ENCODE assay signal across 8 cellular contexts in the genomic region with DNA sequence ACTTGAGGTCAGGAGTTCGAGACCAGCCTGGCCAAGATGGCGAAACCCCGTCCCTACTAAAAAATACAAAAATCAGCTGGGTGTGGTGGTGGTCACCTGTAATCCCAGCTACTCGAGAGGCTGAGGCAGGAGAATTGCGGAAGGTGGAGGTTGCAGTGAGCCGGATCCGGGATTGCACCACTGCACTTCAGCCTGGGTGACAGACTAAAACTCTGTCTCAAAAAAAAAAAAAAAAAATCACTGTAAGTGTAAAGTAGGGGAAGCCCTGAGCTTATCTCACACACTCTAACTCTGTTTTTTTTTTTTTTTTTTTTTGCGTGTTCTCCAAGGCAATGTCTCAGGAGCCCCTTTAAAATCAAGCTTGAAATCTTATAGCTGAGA. TPM values are rescaled to one million over a fixed set of nuclear protein-coding genes. Genes with fewer than 3 reads are reported as not detected.
A peak's percentile ranks its signal among the peaks of the same experiment; 100 is the strongest.
DNase-seq lines count a peak whose midpoint lies in the region; ATAC-seq and TF ChIP-seq lines count a peak whose summit lies in the region.

No MANE protein-coding gene starts in this region.

- H3K4me1 ChIP-seq in CD8-positive, alpha-beta T cell (ENCODE audit: insufficient read depth, low read length), result peaks cover 23% of the 10 kb centered on the region
- H3K4me1 ChIP-seq in Peyer's patch (peaks cover 0 to 4% (median 2%) of the 10 kb centered on the region in 4 donors), neuronal stem cell (ENCODE audit: control insufficient read depth in 2 of 2, insufficient read depth in 1 of 2, low read depth in 1 of 2, low read length in 2 of 2) (peaks cover 3 to 8% of the 10 kb centered on the region in 2 donors)

- no peak overlapping the region for H2BK5ac ChIP-seq in neuronal stem cell (ENCODE audit: low read length)

- H3K14ac ChIP-seq in neuronal stem cell (ENCODE audit: low read length), result no peak overlapping the region

- no peaks in the 10 kb centered on the region for H3K36me3 Mint-ChIP-seq in CD8-positive, alpha-beta T cell

- H3K79me1 ChIP-seq in neuronal stem cell (ENCODE audit: low read depth, low read length), result peaks cover 1% of the 10 kb centered on the region

- POLR2A ChIA-PET in CD8-positive, alpha-beta T cell (lab: Charles Lee), result interaction anchor here (0.5 to 1.4 kb wide), 7 partner anchors 11 to 254 kb away, joined by 3 to 5 read pairs (median 4); partner anchors contain the start of gene COQ10A

- peak overlapping the region; percentile 92 for H3K27ac Mint-ChIP-seq in CD8-positive, alpha-beta T cell

- H3K27ac ChIP-seq in CD8-positive, alpha-beta T cell (ENCODE audit: low read depth, low read length), result no peak overlapping the region
- H3K27ac ChIP-seq in Peyer's patch (peak overlapping the region; percentile 35 to 84 (median 77)), epithelial cell of prostate (peak overlapping the region; percentile 95), neuronal stem cell (replicated peaks; ENCODE audit: low read length) (no peak overlapping the region)

- ATAC-seq in CD8-positive, alpha-beta T cell, result peak; percentile 75
- no peak for ATAC-seq in HG02571 (IDR thresholded peaks at IDR 0.05; ENCODE audit: unreplicated experiment)
- ATAC-seq in HG03565 (IDR thresholded peaks at IDR 0.05; ENCODE audit: unreplicated experiment), result no peak
- no peak for ATAC-seq in GM21367 (IDR thresholded peaks at IDR 0.05; ENCODE audit: unreplicated experiment)
- ATAC-seq in GM18858 (IDR thresholded peaks at IDR 0.05; ENCODE audit: unreplicated experiment), result no peak

- H3K4me3 Mint-ChIP-seq in CD8-positive, alpha-beta T cell, result peak overlapping the region; percentile 93

- no peak overlapping the region for H3K18ac ChIP-seq in neuronal stem cell (ENCODE audit: low read length)

- H3K27me3 ChIP-seq in CD8-positive, alpha-beta T cell (ENCODE audit: insufficient read depth, low read length), result no peaks in the 10 kb centered on the region
- no peaks in the 10 kb centered on the region for H3K27me3 ChIP-seq in Peyer's patch
- H3K27me3 ChIP-seq in neuronal stem cell (ENCODE audit: control insufficient read depth in 3 of 3, insufficient read depth in 3 of 3, low read depth in 1 of 3, low read length in 3 of 3), result no peaks in the 10 kb centered on the region

- H3K4me2 ChIP-seq in neuronal stem cell (ENCODE audit: insufficient read depth, low read length, poor library complexity, severe bottlenecking), result no peak overlapping the region

- H2AFZ ChIP-seq in neuronal stem cell (ENCODE audit: low read length), result peak overlapping the region; percentile 87

- DNase-seq in CD8-positive, alpha-beta T cell, result no peak
- no peak for DNase-seq in Peyer's patch
- DNase-seq in epithelial cell of prostate (ENCODE audit: low read depth, low spot score), result no peak
- no peak for DNase-seq in neuronal stem cell (ENCODE audit: low spot score)

- H4K8ac ChIP-seq in neuronal stem cell (ENCODE audit: low read depth, low read length), result no peak overlapping the region

- no peak overlapping the region for H3K23ac ChIP-seq in neuronal stem cell (ENCODE audit: low read depth, low read length, poor library complexity)

- no peaks in the 10 kb centered on the region for H3K9me3 Mint-ChIP-seq in CD8-positive, alpha-beta T cell

- no peak overlapping the region for H2BK120ac ChIP-seq in neuronal stem cell (ENCODE audit: low read depth, low read length)

- H2AK5ac ChIP-seq in neuronal stem cell (ENCODE audit: low read depth, low read length), result no peak overlapping the region

- H3K4me1 Mint-ChIP-seq in CD8-positive, alpha-beta T cell (ENCODE audit: low read depth), result peaks cover 30% of the 10 kb centered on the region

- no peak overlapping the region for H4K91ac ChIP-seq in neuronal stem cell (ENCODE audit: low read depth, low read length, poor library complexity)

- no peak for TF ChIP-seq POLR2A in Peyer's patch (IDR thresholded peaks at IDR 0.05)

- no peaks in the 10 kb centered on the region for H3K9me3 ChIP-seq in CD8-positive, alpha-beta T cell (ENCODE audit: low read length)
- H3K9me3 ChIP-seq in Peyer's patch (no peaks in the 10 kb centered on the region), neuronal stem cell (replicated peaks in 1 of 2; ENCODE audit: control insufficient read depth in 2 of 2, insufficient read depth in 1 of 2, low read depth in 1 of 2, low read length in 2 of 2) (no peaks in the 10 kb centered on the region)

- no peaks in the 10 kb centered on the region for H3K36me3 ChIP-seq in CD8-positive, alpha-beta T cell (ENCODE audit: insufficient read depth, low read length)
- H3K36me3 ChIP-seq in Peyer's patch, result no peaks in the 10 kb centered on the region
- no peaks in the 10 kb centered on the region for H3K36me3 ChIP-seq in neuronal stem cell (replicated peaks in 1 of 2; ENCODE audit: control insufficient read depth in 2 of 2, insufficient read depth in 2 of 2, low read length in 2 of 2)

- CTCF ChIA-PET in CD8-positive, alpha-beta T cell (lab: Charles Lee), result interaction anchor here (1.0 to 2.6 kb wide), 7 partner anchors 9 to 81 kb away, joined by 3 to 11 read pairs (median 4); no protein-coding TSS in a partner anchor

- intact Hi-C loops in CD8-positive, alpha-beta T cell (cut with DNase I, micrococcal nuclease), result loop anchor here in 1 of 2 experiments (1.0 kb wide), 1 partner anchor 108 kb away; no protein-coding TSS in a partner anchor

- peak overlapping the region; percentile 50 for H3K4me3 ChIP-seq in CD8-positive, alpha-beta T cell (ENCODE audit: low read depth, low read length)
- H3K4me3 ChIP-seq in Peyer's patch (peak overlapping the region in 3 of 4 donors; percentile 42 to 59 (median 59)), neuronal stem cell (ENCODE audit: low read length in 2 of 2) (peak overlapping the region in 1 of 2 donors; percentile 76)

- no peak for TF ChIP-seq CTCF in CD8-positive, alpha-beta T cell (IDR thresholded peaks at IDR 0.05)
- TF ChIP-seq CTCF in Peyer's patch (IDR thresholded peaks at IDR 0.05), result no peak

- H3K9ac ChIP-seq in neuronal stem cell (ENCODE audit: low read depth, low read length, poor library complexity), result no peak overlapping the region

- WGBS in neuronal stem cell (ENCODE audit: extremely low coverage in 2 of 2, insufficient read length in 2 of 2, insufficient replicate concordance in 1 of 2), 2 donors, result no CpG with 5 or more reads among the region's 8 CpGs

- no peak overlapping the region for H3K4ac ChIP-seq in neuronal stem cell (ENCODE audit: low read length)

- no peak overlapping the region for H2BK12ac ChIP-seq in neuronal stem cell (ENCODE audit: low read length)

- H3K27me3 Mint-ChIP-seq in CD8-positive, alpha-beta T cell (ENCODE audit: low read depth), result no peaks in the 10 kb centered on the region

- no peak overlapping the region for H2BK15ac ChIP-seq in neuronal stem cell (ENCODE audit: low read length)

RNA-seq across cellular contexts. Expression of gene RBMS2, which starts 0.4 kb away (rescaled TPM):
- 1 to 10 TPM; 8.3 to 9.9 TPM for total RNA-seq in CD8-positive, alpha-beta T cell
- 10 to 100 TPM; 10.7 to 22.3 (median 12.5) TPM for total RNA-seq in Peyer's patch
- 10.5 TPM for polyA plus RNA-seq in neuronal stem cell (2013, experiment 1 of 2)
- polyA plus RNA-seq in neuronal stem cell (2013, experiment 2 of 2), result 10.2 TPM

RNA-seq across cellular contexts. Expression of gene GLS2, which starts 33.2 kb away (rescaled TPM):
- total RNA-seq in CD8-positive, alpha-beta T cell, result 1 to 10 TPM; 1.5 to 1.7 TPM
- 1 to 10 TPM; 1.5 to 6.6 (median 2.6) TPM for total RNA-seq in Peyer's patch
- polyA plus RNA-seq in neuronal stem cell (2013, experiment 1 of 2), result 0.85 TPM
- polyA plus RNA-seq in neuronal stem cell (2013, experiment 2 of 2), result 0.44 TPM

RNA-seq across cellular contexts. Expression of gene SPRYD4, which starts 52.8 kb away (rescaled TPM):
- 1 to 10 TPM; 6.8 to 6.9 TPM for total RNA-seq in CD8-positive, alpha-beta T cell
- total RNA-seq in Peyer's patch, result 1 to 10 TPM; 1.7 to 5.1 (median 3.7) TPM
- 1.0 TPM for polyA plus RNA-seq in neuronal stem cell (2013, experiment 1 of 2)
- 0.97 TPM for polyA plus RNA-seq in neuronal stem cell (2013, experiment 2 of 2)

Comparison
In these comparisons a context has a peak if more than half of its experiments do, and no peak if none do; other contexts are left out.
1. H3K27ac ChIP-seq: peak in Peyer's patch (4 of 4) and epithelial cell of prostate (single experiment); none in CD8-positive, alpha-beta T cell (single experiment) and neuronal stem cell (single experiment).